8 cellular contexts compared by ENCODE assay signal in genomic region chr11:10459029-10459970, GRCh38. TPM values are rescaled to one million over a fixed set of nuclear protein-coding genes. Genes with fewer than 3 reads are reported as not detected.
DNase-seq lines count a peak whose midpoint lies in the region; ATAC-seq and TF ChIP-seq lines count a peak whose summit lies in the region.

No MANE protein-coding gene starts in this region.

- H3K27me3 Mint-ChIP-seq in activated B cell treated with CpG ODN at 0.5 μM for 24 hours: no peaks in the 10 kb centered on the region

- POLR2A ChIA-PET in activated B cell treated with CpG ODN at 0.5 μM for 24 hours (lab: Charles Lee): interaction anchor here (0.7 to 11.5 kb wide), 18 partner anchors 8 to 398 kb away, joined by 3 to 219 read pairs (median 4); partner anchors contain the start of genes CTR9, EIF4G2, RNF141 and ZBED5

- TF ChIP-seq POLR2A in uterus (IDR thresholded peaks at IDR 0.05): no peak

- peak overlapping the region in 1 of 2 donors; percentile 8 for H3K9ac ChIP-seq in duodenal mucosa (ENCODE audit: low read depth in 1 of 2, low read length in 2 of 2)

- no peak for TF ChIP-seq CTCF in activated B cell treated with CpG ODN at 0.5 μM for 24 hours (IDR thresholded peaks at IDR 0.05)
- no peak for TF ChIP-seq CTCF in uterus (IDR thresholded peaks at IDR 0.05)
- TF ChIP-seq CTCF in foreskin fibroblast (IDR thresholded peaks at IDR 0.05; ENCODE audit: low read depth, low read length): no peak

- no peaks in the 10 kb centered on the region for H3K9me3 ChIP-seq in duodenal mucosa (ENCODE audit: control insufficient read depth in 1 of 2, low read length in 2 of 2)
- H3K9me3 ChIP-seq in uterus: no peaks in the 10 kb centered on the region

- intact Hi-C loops in activated B cell treated with CpG ODN at 0.5 μM for 24 hours (cut with micrococcal nuclease): loop anchor here (1.0 to 10.0 kb wide), 13 partner anchors 8 to 1774 kb away; partner anchors contain the start of genes RPL27A, SWAP70, TMEM41B and TRIM66
- intact Hi-C loops in uterus (cut with DNase I; ENCODE audit: low total_unique reads): no loop called here

- peaks cover 74% of the 10 kb centered on the region for H3K4me1 Mint-ChIP-seq in activated B cell treated with CpG ODN at 0.5 μM for 24 hours

- peak overlapping the region; percentile 87 for H3K4me3 Mint-ChIP-seq in activated B cell treated with CpG ODN at 0.5 μM for 24 hours

- ATAC-seq in GM19351 (IDR thresholded peaks at IDR 0.05; ENCODE audit: unreplicated experiment) (peak; percentile 45), HG03442 (IDR thresholded peaks at IDR 0.05; ENCODE audit: unreplicated experiment) (peak; percentile 46), activated B cell treated with CpG ODN at 0.5 μM for 24 hours (ENCODE audit: low read depth) (peak; percentile 62)

- H3K27ac Mint-ChIP-seq in activated B cell treated with CpG ODN at 0.5 μM for 24 hours: peak overlapping the region; percentile 96

- peaks cover 47% of the 10 kb centered on the region for H3K36me3 Mint-ChIP-seq in activated B cell treated with CpG ODN at 0.5 μM for 24 hours (ENCODE audit: low read depth)

- H3K4me3 ChIP-seq in duodenal mucosa (ENCODE audit: low read depth in 1 of 2, low read length in 2 of 2): peak overlapping the region; percentile 17 to 18
- no peak overlapping the region for H3K4me3 ChIP-seq in uterus
- H3K4me3 ChIP-seq in foreskin fibroblast (ENCODE audit: low read depth in 1 of 2, low read length in 2 of 2): no peak overlapping the region

- CTCF ChIA-PET in activated B cell treated with CpG ODN at 0.5 μM for 24 hours (lab: Charles Lee): interaction anchor here (0.8 to 2.1 kb wide), 8 partner anchors 17 to 82 kb away, joined by 3 to 8 read pairs (median 3); partner anchors contain the start of gene RNF141

- H3K27me3 ChIP-seq in duodenal mucosa (ENCODE audit: control insufficient read depth in 1 of 2, insufficient read depth in 2 of 2, low read length in 2 of 2) (no peaks in the 10 kb centered on the region), uterus (no peaks in the 10 kb centered on the region)

- H3K9me3 Mint-ChIP-seq in activated B cell treated with CpG ODN at 0.5 μM for 24 hours: no peaks in the 10 kb centered on the region

- peaks cover 22 to 24% of the 10 kb centered on the region in 2 donors for H3K4me1 ChIP-seq in duodenal mucosa (ENCODE audit: control insufficient read depth in 1 of 2, insufficient read depth in 2 of 2, low read length in 2 of 2)
- H3K4me1 ChIP-seq in uterus: no peaks in the 10 kb centered on the region

- H3K36me3 ChIP-seq in duodenal mucosa (ENCODE audit: control insufficient read depth in 1 of 2, insufficient read depth in 2 of 2, low read length in 2 of 2) (peaks cover 10 to 22% of the 10 kb centered on the region in 2 donors), uterus (no peaks in the 10 kb centered on the region)

- H3K27ac ChIP-seq in duodenal mucosa (ENCODE audit: low read depth, low read length) (no peak overlapping the region), uterus (no peak overlapping the region)

- DNase-seq in CD1c-positive myeloid dendritic cell (ENCODE audit: extremely low spot score): peak; percentile 87
- peak; percentile 54 for DNase-seq in activated B cell treated with CpG ODN at 0.5 μM for 24 hours
- DNase-seq in stimulated activated CD4-positive, alpha-beta T cell treated with anti-CD3 and anti-CD28 coated beads, Interleukin-4, amount 100 ng/mL, for 1 hour: peak; percentile 56
- no peak for DNase-seq in uterus
- DNase-seq in foreskin fibroblast: no peak

RNA-seq across cellular contexts. Expression of gene AMPD3, which starts 4.2 kb away (rescaled TPM):
- total RNA-seq in activated B cell treated with CpG ODN at 0.5 μM for 24 hours: 99.5 and 116 TPM in 2 replicates
- total RNA-seq in uterus: 1 to 10 TPM in 3 of 4 donors, not detected in 1; 1.2 to 6.4 (median 6.1) TPM

Comparison
In these comparisons a context has a peak if more than half of its experiments do, and no peak if none do; other contexts are left out.
1. DNase-seq: peak in CD1c-positive myeloid dendritic cell (single experiment), activated B cell treated with CpG ODN at 0.5 μM for 24 hours (single experiment) and stimulated activated CD4-positive, alpha-beta T cell treated with anti-CD3 and anti-CD28 coated beads, Interleukin-4, amount 100 ng/mL, for 1 hour (single experiment); none in uterus (0 of 2) and foreskin fibroblast (0 of 2).
2. H3K4me3 ChIP-seq: peak in duodenal mucosa (2 of 2); none in uterus (0 of 2) and foreskin fibroblast (0 of 2).
3. RNA of gene AMPD3, which starts 4.2 kb away (total RNA-seq): 99.5 to 116 TPM in activated B cell treated with CpG ODN at 0.5 μM for 24 hours; 1.2 to 6.4 TPM in uterus; every median in the first group is over 10 times any median in the second.
4. Peak in every context shown above with its lines, with median percentiles within 50 percentile points of each other: ATAC-seq.